ENCODE assay signal across 8 cellular contexts in genomic region chr9:110578896-110579752, GRCh38. TPM values are rescaled to one million over a fixed set of nuclear protein-coding genes. Genes with fewer than 3 reads are reported as not detected.
A peak's percentile ranks its signal among the peaks of the same experiment; 100 is the strongest.
DNase-seq lines count a peak whose midpoint lies in the region; TF ChIP-seq lines count a peak whose summit lies in the region.

SVEP1 (minus strand) TSS chr9:110579741; CDS start chr9:110579543, 198 bp downstream.

- no peak within 1 kb of the TSS for H3K27ac Mint-ChIP-seq in activated naive CD4-positive, alpha-beta T cell treated with anti-CD3 and anti-CD28 coated beads, Interleukin-2, amount 10 ng/mL, durations not matched to agents 7 days and 5 days

- no peaks in the 10 kb centered on the region for H3K36me3 Mint-ChIP-seq in activated naive CD4-positive, alpha-beta T cell treated with anti-CD3 and anti-CD28 coated beads, Interleukin-2, amount 10 ng/mL, durations not matched to agents 7 days and 5 days

- CTCF ChIA-PET in activated naive CD4-positive, alpha-beta T cell treated with anti-CD3 and anti-CD28 coated beads, Interleukin-2, amount 10 ng/mL, durations not matched to agents 7 days and 5 days (lab: Charles Lee), result no interaction called here

- WGBS in thyroid gland, 2 donors, result 1% methylated on average over 17 to 36 of the region's 99 CpGs

- peaks cover 26% of the 10 kb centered on the region for H3K27me3 Mint-ChIP-seq in activated naive CD4-positive, alpha-beta T cell treated with anti-CD3 and anti-CD28 coated beads, Interleukin-2, amount 10 ng/mL, durations not matched to agents 7 days and 5 days

- H3K4me1 Mint-ChIP-seq in activated naive CD4-positive, alpha-beta T cell treated with anti-CD3 and anti-CD28 coated beads, Interleukin-2, amount 10 ng/mL, durations not matched to agents 7 days and 5 days, result no peaks in the 10 kb centered on the region

- peak within 1 kb of the TSS in 1 of 3 donors; percentile 27 for H3K4me3 ChIP-seq in thyroid gland (replicated peaks in 1 of 3)

- intact Hi-C loops in thyroid gland (cut with DNase I), result no loop called here

- no peaks in the 10 kb centered on the region for H3K36me3 ChIP-seq in thyroid gland

- H3K27me3 ChIP-seq in thyroid gland, result peaks cover 9% of the 10 kb centered on the region

- H3K27ac ChIP-seq in epithelial cell of prostate, result peak within 1 kb of the TSS; percentile 60
- H3K27ac ChIP-seq in thyroid gland, result peak within 1 kb of the TSS in 2 of 3 donors; percentile 67 to 78

- H3K4me3 Mint-ChIP-seq in activated naive CD4-positive, alpha-beta T cell treated with anti-CD3 and anti-CD28 coated beads, Interleukin-2, amount 10 ng/mL, durations not matched to agents 7 days and 5 days, result no peak within 1 kb of the TSS

- no peaks in the 10 kb centered on the region for H3K9me3 ChIP-seq in thyroid gland

- no peaks in the 10 kb centered on the region for H3K4me1 ChIP-seq in thyroid gland

- TF ChIP-seq CTCF in thyroid gland (IDR thresholded peaks at IDR 0.05), result no peak

- H3K9me3 Mint-ChIP-seq in activated naive CD4-positive, alpha-beta T cell treated with anti-CD3 and anti-CD28 coated beads, Interleukin-2, amount 10 ng/mL, durations not matched to agents 7 days and 5 days, result no peaks in the 10 kb centered on the region

- no peak for TF ChIP-seq POLR2A in thyroid gland (IDR thresholded peaks at IDR 0.05)

- DNase-seq in DMS53 treated with DMSO at 0.1 percent for 48 hours (lab: John Stamatoyannopoulos, UW; ENCODE audit: unreplicated experiment), result peak; percentile 17
- DNase-seq in NCI-H748 (lab: John Stamatoyannopoulos, UW; ENCODE audit: unreplicated experiment), result peak; percentile 61
- DNase-seq in epithelial cell of prostate (ENCODE audit: low read depth, low spot score), result no peak
- DNase-seq in medulla oblongata (ENCODE audit: extremely low spot score), result peak; percentile 5
- DNase-seq in thyroid gland, result peak in 1 of 2 donors; percentile 8
- DNase-seq in SKM-1 (lab: John Stamatoyannopoulos, UW; ENCODE audit: unreplicated experiment), result no peak
- no peak for DNase-seq in activated CD4-positive, CD25-positive, alpha-beta regulatory T cell treated with anti-CD3 and anti-CD28 coated beads, Interleukin-2, amount 50 U/mL, for 72 hours
- no peak for DNase-seq in activated naive CD4-positive, alpha-beta T cell treated with anti-CD3 and anti-CD28 coated beads, Interleukin-2, amount 10 ng/mL, durations not matched to agents 7 days and 5 days

RNA-seq across cellular contexts. Expression of gene SVEP1, which starts in this region (rescaled TPM):
- total RNA-seq in thyroid gland, result 10 to 100 TPM; 14.1 to 55.5 (median 31.9) TPM

Comparison
In these comparisons a context has a peak if more than half of its experiments do, and no peak if none do; other contexts are left out.
1. DNase-seq: peak in DMS53 treated with DMSO at 0.1 percent for 48 hours (single experiment), NCI-H748 (single experiment) and medulla oblongata (single experiment); none in epithelial cell of prostate (single experiment), SKM-1 (single experiment), activated CD4-positive, CD25-positive, alpha-beta regulatory T cell treated with anti-CD3 and anti-CD28 coated beads, Interleukin-2, amount 50 U/mL, for 72 hours (single experiment) and activated naive CD4-positive, alpha-beta T cell treated with anti-CD3 and anti-CD28 coated beads, Interleukin-2, amount 10 ng/mL, durations not matched to agents 7 days and 5 days (single experiment).